In genomic region chr20:38190936-38191371, GRCh38 we compare ENCODE assay signal across 22 cellular contexts. TPM values are rescaled to one million over a fixed set of nuclear protein-coding genes. Genes with fewer than 3 reads are reported as not detected.
DNase-seq lines count a peak whose midpoint lies in the region; ATAC-seq, FAIRE-seq and TF ChIP-seq lines count a peak whose summit lies in the region.
"Had no signal": no experiment of that assay in that cellular context is flagged by ENCODE, and none has a peak within 500 bp of the region (broad histone marks: within the 10 kb centered on the region; RNA-seq: fewer than 3 reads in every experiment).

No MANE protein-coding gene starts in this region.

- intact Hi-C loops in right cardiac atrium (cut with DNase I), result no loop called here

- in situ Hi-C loops in GM13976 (cut with MboI; ENCODE audit: low sequenced_read_pairs, unreplicated experiment), result no loop called here

- TF ChIP-seq CTCF in bronchial epithelial cell (IDR thresholded peaks at IDR 0.05; ENCODE audit: insufficient read depth, low read length, severe bottlenecking) (no peak), GM13976 (IDR thresholded peaks at IDR 0.05; ENCODE audit: borderline replicate concordance, control extremely low read depth, extremely low read depth, insufficient read depth, missing control alignments) (no peak), RWPE1 (conservative IDR thresholded peaks at IDR 0.05; ENCODE audit: low read depth) (no peak)

- no peak overlapping the region for H3K9ac ChIP-seq in stomach smooth muscle (ENCODE audit: low read length in 2 of 2)
- H3K9ac ChIP-seq: KMS-11 had no signal

- H3K27ac ChIP-seq in right cardiac atrium (ENCODE audit: low read length) (peak overlapping the region; percentile 30), stomach smooth muscle (ENCODE audit: low read length) (peak overlapping the region; percentile 31), RWPE1 (no peak overlapping the region)
- H3K27ac ChIP-seq: KMS-11, left lung, thyroid gland had no signal

- H3K9me3 ChIP-seq in right cardiac atrium (ENCODE audit: control insufficient read depth, low read length), result no peaks in the 10 kb centered on the region
- no peaks in the 10 kb centered on the region for H3K9me3 ChIP-seq in stomach smooth muscle (ENCODE audit: control insufficient read depth in 2 of 2, low read length in 2 of 2)
- H3K9me3 ChIP-seq: left lung, thyroid gland had no signal

- peak; percentile 88 to 91 for ATAC-seq in right cardiac atrium
- ATAC-seq: CD8-positive, alpha-beta T cell; left lung; stimulated activated effector memory CD8-positive, alpha-beta T cell treated with anti-CD3 and anti-CD28 coated beads, Interleukin-12 subunit alpha, Interleukin-12 subunit beta, amount 100 ng/mL, for 72 hours had no signal

- FAIRE-seq in bronchial epithelial cell (lab: Jason Lieb, UNC) (peak; percentile 58), GM19239 (lab: Jason Lieb, UNC) (no peak)
- FAIRE-seq: GM12892 had no signal

- WGBS in right cardiac atrium, result 29% methylated on average over 3 of the region's 3 CpGs

- CTCF ChIA-PET in RWPE1 (lab: Yijun Ruan, JAX), result interaction anchor here (0.6 kb wide), 1 partner anchor 101 kb away, joined by 3 read pairs; no protein-coding TSS in a partner anchor

- DNase-seq in ELF-1 (ENCODE audit: low read depth, low spot score), result peak; percentile 59
- DNase-seq in bronchial epithelial cell (ENCODE audit: low read depth), result no peak
- peak; percentile 79 to 90 (median 82) for DNase-seq in right cardiac atrium
- no peak for DNase-seq in GM13976 (ENCODE audit: low spot score)
- no peak for DNase-seq in RWPE1 (ENCODE audit: low spot score)
- no peak for DNase-seq in GM19239 (ENCODE audit: insufficient read length, low spot score)
- DNase-seq: activated CD4-positive, alpha-beta T cell treated with anti-CD3 and anti-CD28 coated beads, Interleukin-2, amount 50 U/mL, for 48 hours; activated naive CD4-positive, alpha-beta T cell treated with anti-CD3 and anti-CD28 coated beads for 36 hours; activated T-cell treated with anti-CD3 and anti-CD28 coated beads for 4 hours; CD8-positive, alpha-beta T cell; H9; left lung; MV-4-11; NCI-H1694 treated with DMSO at 0.1 percent for 48 hours; NCI-H774; occipital lobe; T-helper 2 cell; thyroid gland had no signal

- H3K36me3 ChIP-seq in bronchial epithelial cell (ENCODE audit: control insufficient read depth, insufficient read depth, low read length) (no peaks in the 10 kb centered on the region), stomach smooth muscle (ENCODE audit: control insufficient read depth in 2 of 2, insufficient read depth in 2 of 2, low read length in 2 of 2) (no peaks in the 10 kb centered on the region)
- H3K36me3 ChIP-seq: left lung, thyroid gland had no signal

- H3K4me3 ChIP-seq in bronchial epithelial cell (ENCODE audit: low read depth, low read length) (no peak overlapping the region), right cardiac atrium (ENCODE audit: low read length) (no peak overlapping the region), stomach smooth muscle (ENCODE audit: low read length in 2 of 2) (no peak overlapping the region)
- H3K4me3 ChIP-seq: left lung, thyroid gland had no signal

- peaks cover 8% of the 10 kb centered on the region for H3K4me1 ChIP-seq in right cardiac atrium (ENCODE audit: control insufficient read depth, insufficient read depth, low read length)
- H3K4me1 ChIP-seq in stomach smooth muscle (ENCODE audit: control insufficient read depth, insufficient read depth, low read length), result peaks cover 14% of the 10 kb centered on the region
- H3K4me1 ChIP-seq: thyroid gland had no signal

- H3K27me3 ChIP-seq in bronchial epithelial cell (ENCODE audit: control insufficient read depth, insufficient read depth, low read length) (no peaks in the 10 kb centered on the region), right cardiac atrium (ENCODE audit: control insufficient read depth, insufficient read depth) (no peaks in the 10 kb centered on the region), stomach smooth muscle (ENCODE audit: control insufficient read depth in 1 of 2, insufficient read depth in 2 of 2, low read length in 2 of 2) (peaks cover 0 to 2% of the 10 kb centered on the region in 2 donors)
- H3K27me3 ChIP-seq: left lung, thyroid gland had no signal

- POLR2A ChIA-PET in RWPE1 (lab: Yijun Ruan, JAX; ENCODE audit: low non-redundant PET), result no interaction called here

RNA-seq across cellular contexts. Expression of gene TGM2, which starts 25.9 kb away (rescaled TPM):
- total RNA-seq in bronchial epithelial cell, result 0.51 and 5.5 TPM in 2 replicates
- 1,000 to 10,000 TPM in 3 of 4 donors, 100 to 1,000 TPM in 1; 963 to 1,731 (median 1,257) TPM for total RNA-seq in right cardiac atrium
- polyA plus RNA-seq in right cardiac atrium, result 447 TPM
- total RNA-seq: activated naive CD4-positive, alpha-beta T cell treated with anti-CD3 and anti-CD28 coated beads for 36 hours; CD8-positive, alpha-beta T cell had no signal

Comparison
In these comparisons a context has a peak if more than half of its experiments do, and no peak if none do; other contexts are left out.
1. DNase-seq: peak in ELF-1 (single experiment) and right cardiac atrium (3 of 3); none in bronchial epithelial cell (single experiment), GM13976 (single experiment), RWPE1 (single experiment) and GM19239 (single experiment).
2. RNA of gene TGM2, which starts 25.9 kb away (total RNA-seq): 963 to 1,731 TPM in right cardiac atrium; 0.51 to 5.5 TPM in bronchial epithelial cell; every median in the first group is over 100 times any median in the second.